In the genomic region with DNA sequence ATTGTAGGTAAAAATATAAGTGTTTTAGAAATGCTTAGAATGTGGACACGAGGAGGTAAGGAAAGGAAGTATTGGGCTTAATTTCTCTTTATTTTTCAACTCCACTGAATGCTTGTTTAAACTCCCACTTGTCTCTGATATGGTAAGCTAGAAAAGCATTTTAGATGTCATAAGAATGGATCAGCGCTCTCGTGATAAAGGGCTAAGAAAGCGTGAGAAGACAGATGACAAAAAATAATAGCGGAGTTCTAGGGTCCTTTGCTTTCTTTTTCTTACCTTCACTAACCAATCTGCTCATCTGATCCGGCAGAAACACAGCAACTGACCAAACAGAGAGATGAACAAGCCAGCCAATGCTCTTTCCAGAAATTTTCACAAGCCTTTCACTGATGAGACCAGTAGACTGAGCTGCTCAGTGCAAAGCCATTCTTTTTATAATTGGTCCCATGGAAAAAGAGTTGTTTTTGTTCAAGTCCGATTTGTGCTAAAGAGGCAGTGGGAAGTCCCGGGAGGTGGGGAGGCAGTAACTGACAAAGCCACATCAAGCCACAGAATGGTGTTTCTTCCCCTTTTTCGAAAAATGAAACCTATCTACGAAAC, we compare ENCODE assay signal across 10 cellular contexts. TPM values are rescaled to one million over a fixed set of nuclear protein-coding genes. Genes with fewer than 3 reads are reported as not detected.
DNase-seq lines count a peak whose midpoint lies in the region; ATAC-seq and TF ChIP-seq lines count a peak whose summit lies in the region.
"Had no signal": no experiment of that assay in that cellular context is flagged by ENCODE, and none has a peak within 500 bp of the region (broad histone marks: within the 10 kb centered on the region; RNA-seq: fewer than 3 reads in every experiment).

TSS of gene TASL (minus strand) at position 405 of the 600 bp plus-strand sequence. CDS start 17,411 bp downstream, outside the sequence.

- no peaks in the 10 kb centered on the region for H3K27me3 Mint-ChIP-seq in CD8-positive, alpha-beta T cell (ENCODE audit: low read depth)
- no peaks in the 10 kb centered on the region for H3K27me3 Mint-ChIP-seq in activated CD4-positive, alpha-beta T cell treated with anti-CD3 and anti-CD28 coated beads for 36 hours

- H3K9me3 Mint-ChIP-seq in CD8-positive, alpha-beta T cell, result no peaks in the 10 kb centered on the region
- H3K9me3 Mint-ChIP-seq in activated CD4-positive, alpha-beta T cell treated with anti-CD3 and anti-CD28 coated beads for 36 hours (ENCODE audit: low read depth), result no peaks in the 10 kb centered on the region

- H3K4me1 Mint-ChIP-seq in CD8-positive, alpha-beta T cell (ENCODE audit: low read depth), result peaks cover 22% of the 10 kb centered on the region
- peaks cover 15% of the 10 kb centered on the region for H3K4me1 Mint-ChIP-seq in activated CD4-positive, alpha-beta T cell treated with anti-CD3 and anti-CD28 coated beads for 36 hours
- H3K4me1 Mint-ChIP-seq: neural crest cell had no signal

- H3K36me3 ChIP-seq in CD8-positive, alpha-beta T cell (ENCODE audit: insufficient read depth, low read length), result no peaks in the 10 kb centered on the region
- H3K36me3 ChIP-seq: adrenal gland had no signal

- no peak for TF ChIP-seq CTCF in CD8-positive, alpha-beta T cell (IDR thresholded peaks at IDR 0.05)

- H3K9me3 ChIP-seq in CD8-positive, alpha-beta T cell (ENCODE audit: low read length), result no peaks in the 10 kb centered on the region
- H3K9me3 ChIP-seq: adrenal gland had no signal

- H3K4me1 ChIP-seq in CD8-positive, alpha-beta T cell (ENCODE audit: insufficient read depth, low read length), result peaks cover 4% of the 10 kb centered on the region
- H3K4me1 ChIP-seq: adrenal gland had no signal

- CTCF ChIA-PET in CD8-positive, alpha-beta T cell (lab: Charles Lee), result interaction anchor here (0.8 kb wide), 1 partner anchor 135 kb away, joined by 3 read pairs; no protein-coding TSS in a partner anchor
- CTCF ChIA-PET in activated CD4-positive, alpha-beta T cell treated with anti-CD3 and anti-CD28 coated beads for 36 hours (lab: Charles Lee), result interaction anchor here (0.6 to 1.0 kb wide), 2 partner anchors 8 to 9 kb away, joined by 3 to 5 read pairs; no protein-coding TSS in a partner anchor

- peaks cover 3% of the 10 kb centered on the region for H3K36me3 Mint-ChIP-seq in CD8-positive, alpha-beta T cell
- peaks cover 5% of the 10 kb centered on the region for H3K36me3 Mint-ChIP-seq in activated CD4-positive, alpha-beta T cell treated with anti-CD3 and anti-CD28 coated beads for 36 hours (ENCODE audit: low read depth)

- DNase-seq in CD8-positive, alpha-beta T cell, result peak in 4 of 7 experiments; percentile 1 to 37 (median 10)
- peak; percentile 39 for DNase-seq in activated CD4-positive, alpha-beta T cell treated with anti-CD3 and anti-CD28 coated beads for 36 hours
- DNase-seq in pons (ENCODE audit: low spot score), result peak; percentile 37
- DNase-seq in DMS153 treated with DMSO at 0.1 percent for 48 hours (lab: John Stamatoyannopoulos, UW; ENCODE audit: unreplicated experiment), result no peak
- no peak for DNase-seq in NCI-H2171 (lab: John Stamatoyannopoulos, UW)
- DNase-seq in DMS 273 (lab: John Stamatoyannopoulos, UW; ENCODE audit: unreplicated experiment), result no peak

- intact Hi-C loops in CD8-positive, alpha-beta T cell (cut with DNase I, micrococcal nuclease), result loop anchor here (1.0 to 5.0 kb wide), 3 partner anchors 75 to 310 kb away; partner anchors contain the start of genes GK (in 2 of the 2) and TAB3 (in 2 of the 2)
- intact Hi-C loops in activated CD4-positive, alpha-beta T cell treated with anti-CD3 and anti-CD28 coated beads for 36 hours (cut with DNase I, micrococcal nuclease), result loop anchor here (2.0 to 10.0 kb wide), 5 partner anchors 15 to 310 kb away; partner anchors contain the start of genes GK (in 1 of the 2) and TAB3 (in 1 of the 2)

- peak within 1 kb of the TSS; percentile 48 for H3K4me3 ChIP-seq in CD8-positive, alpha-beta T cell (ENCODE audit: low read depth, low read length)

- H3K27me3 ChIP-seq in CD8-positive, alpha-beta T cell (ENCODE audit: insufficient read depth, low read length), result no peaks in the 10 kb centered on the region

- peak within 1 kb of the TSS; percentile 89 for H3K4me3 Mint-ChIP-seq in CD8-positive, alpha-beta T cell
- H3K4me3 Mint-ChIP-seq in activated CD4-positive, alpha-beta T cell treated with anti-CD3 and anti-CD28 coated beads for 36 hours, result peak within 1 kb of the TSS; percentile 80
- H3K4me3 Mint-ChIP-seq: neural crest cell had no signal

- H3K27ac ChIP-seq in CD8-positive, alpha-beta T cell (ENCODE audit: low read depth, low read length), result peak within 1 kb of the TSS; percentile 61

- peak; percentile 86 for ATAC-seq in CD8-positive, alpha-beta T cell
- ATAC-seq in GM19452 (IDR thresholded peaks at IDR 0.05; ENCODE audit: unreplicated experiment), result peak; percentile 90
- peak; percentile 83 for ATAC-seq in HG03442 (IDR thresholded peaks at IDR 0.05; ENCODE audit: unreplicated experiment)
- peak; percentile 89 for ATAC-seq in activated CD4-positive, alpha-beta T cell treated with anti-CD3 and anti-CD28 coated beads for 36 hours

- POLR2A ChIA-PET in CD8-positive, alpha-beta T cell (lab: Charles Lee), result no interaction called here
- POLR2A ChIA-PET in activated CD4-positive, alpha-beta T cell treated with anti-CD3 and anti-CD28 coated beads for 36 hours (lab: Charles Lee), result interaction anchor here (0.8 kb wide), 1 partner anchor 68 kb away, joined by 3 read pairs; no protein-coding TSS in a partner anchor

- peak within 1 kb of the TSS; percentile 89 for H3K27ac Mint-ChIP-seq in CD8-positive, alpha-beta T cell
- H3K27ac Mint-ChIP-seq in activated CD4-positive, alpha-beta T cell treated with anti-CD3 and anti-CD28 coated beads for 36 hours, result peak within 1 kb of the TSS; percentile 83

RNA-seq across cellular contexts. Expression of gene TASL, which starts in this region (rescaled TPM):
- under 1 TPM; 0.22 to 0.31 TPM for total RNA-seq in CD8-positive, alpha-beta T cell
- total RNA-seq in activated CD4-positive, alpha-beta T cell treated with anti-CD3 and anti-CD28 coated beads for 36 hours, result 1 to 10 TPM; 1.7 to 2.2 TPM
- total RNA-seq: neural crest cell had no signal

Comparison
In these comparisons a context has a peak if more than half of its experiments do, and no peak if none do; other contexts are left out.
1. Peak in DNase-seq, ATAC-seq, H3K4me3 ChIP-seq and H3K27ac ChIP-seq in CD8-positive, alpha-beta T cell; RNA of the gene not detected or under 1 TPM.
2. DNase-seq: peak in activated CD4-positive, alpha-beta T cell treated with anti-CD3 and anti-CD28 coated beads for 36 hours (single experiment) and pons (single experiment); none in DMS153 treated with DMSO at 0.1 percent for 48 hours (single experiment), NCI-H2171 (single experiment) and DMS 273 (single experiment).
3. Peak in every context shown above with its lines, with median percentiles within 50 percentile points of each other: ATAC-seq.